In genomic region chr6:155246825-155247224, GRCh38 we compare ENCODE assay signal across 21 cellular contexts. TPM values are rescaled to one million over a fixed set of nuclear protein-coding genes. Genes with fewer than 3 reads are reported as not detected.
"Had no signal": no experiment of that assay in that cellular context is flagged by ENCODE, and none has a peak within 500 bp of the region (broad histone marks: within the 10 kb centered on the region; RNA-seq: fewer than 3 reads in every experiment).

No MANE protein-coding gene starts in this region.

- FAIRE-seq: frontal cortex had no signal

- H2AFZ ChIP-seq: neural progenitor cell had no signal

- H3K36me3 ChIP-seq: neural progenitor cell, upper lobe of right lung had no signal

- H3K4me1 ChIP-seq: neural progenitor cell had no signal

- H3K27ac Mint-ChIP-seq: activated B cell treated with CpG ODN at 0.5 μM for 24 hours; activated CD4-positive, alpha-beta T cell treated with anti-CD3 and anti-CD28 coated beads, Interleukin-2, amount 10 ng/mL, durations not matched to agents 24 days and 14 days; activated naive CD8-positive, alpha-beta T cell treated with anti-CD3 and anti-CD28 coated beads for 36 hours; activated T-helper 1 cell treated with anti-CD3 and anti-CD28 coated beads, Interleukin-12 subunit alpha, Interleukin-12 subunit beta, Interleukin-2, Interleukin-4 antibody, amounts not matched to agents 30 ng/mL and 10 ng/mL and 1 ng/mL, durations not matched to agents 14 hours and 24 hours and 36 hours; neural progenitor cell; stimulated activated naive CD8-positive, alpha-beta T cell treated with anti-CD3 and anti-CD28 coated beads, Interleukin-15, Interleukin-2, amounts not matched to agents 100 ng/mL and 50 ng/mL, for 24 hours; T-helper 17 cell had no signal

- H3K27ac ChIP-seq: heart right ventricle, neural progenitor cell, skin epidermis had no signal

- H3K27me3 ChIP-seq: heart right ventricle, neural progenitor cell, upper lobe of right lung had no signal

- H3K9me3 ChIP-seq: heart right ventricle, upper lobe of right lung had no signal

- H3K4me2 ChIP-seq: neural progenitor cell had no signal

- H3K4me3 ChIP-seq: heart right ventricle, lung, neural progenitor cell, skin epidermis, upper lobe of right lung had no signal

- ATAC-seq: heart right ventricle, left colon, T-helper 17 cell had no signal

- H3K36me3 Mint-ChIP-seq: naive B cell had no signal

- H3K9ac ChIP-seq: neural progenitor cell had no signal

- H3K9me3 Mint-ChIP-seq: activated B cell treated with CpG ODN at 0.5 μM for 24 hours; activated CD4-positive, alpha-beta T cell treated with anti-CD3 and anti-CD28 coated beads, Interleukin-2, amount 10 ng/mL, durations not matched to agents 24 days and 14 days; activated naive CD8-positive, alpha-beta T cell treated with anti-CD3 and anti-CD28 coated beads for 36 hours; activated T-helper 1 cell treated with anti-CD3 and anti-CD28 coated beads, Interleukin-12 subunit alpha, Interleukin-12 subunit beta, Interleukin-2, Interleukin-4 antibody, amounts not matched to agents 30 ng/mL and 10 ng/mL and 1 ng/mL, durations not matched to agents 14 hours and 24 hours and 36 hours; brain; central memory CD8-positive, alpha-beta T cell; naive B cell; neural progenitor cell; stimulated activated naive CD8-positive, alpha-beta T cell treated with anti-CD3 and anti-CD28 coated beads, Interleukin-15, Interleukin-2, amounts not matched to agents 100 ng/mL and 50 ng/mL, for 24 hours had no signal

- DNase-seq: activated B cell treated with CpG ODN at 0.5 μM for 24 hours; activated CD4-positive, alpha-beta T cell treated with anti-CD3 and anti-CD28 coated beads, Interleukin-2, amount 10 ng/mL, durations not matched to agents 24 days and 14 days; activated naive CD8-positive, alpha-beta T cell treated with anti-CD3 and anti-CD28 coated beads for 36 hours; amygdala; cortex of kidney; effector CD8-positive, alpha-beta T cell; heart right ventricle; left colon; naive B cell; T-helper 17 cell; upper lobe of right lung had no signal

- H3K4me3 Mint-ChIP-seq: activated B cell treated with CpG ODN at 0.5 μM for 24 hours; activated CD4-positive, alpha-beta T cell treated with anti-CD3 and anti-CD28 coated beads, Interleukin-2, amount 10 ng/mL, durations not matched to agents 24 days and 14 days; activated naive CD8-positive, alpha-beta T cell treated with anti-CD3 and anti-CD28 coated beads for 36 hours; activated T-helper 1 cell treated with anti-CD3 and anti-CD28 coated beads, Interleukin-12 subunit alpha, Interleukin-12 subunit beta, Interleukin-2, Interleukin-4 antibody, amounts not matched to agents 30 ng/mL and 10 ng/mL and 1 ng/mL, durations not matched to agents 14 hours and 24 hours and 36 hours; brain; central memory CD8-positive, alpha-beta T cell; naive B cell; neural progenitor cell; stimulated activated naive CD8-positive, alpha-beta T cell treated with anti-CD3 and anti-CD28 coated beads, Interleukin-15, Interleukin-2, amounts not matched to agents 100 ng/mL and 50 ng/mL, for 24 hours; T-helper 17 cell had no signal

- H3K4me1 Mint-ChIP-seq: activated CD4-positive, alpha-beta T cell treated with anti-CD3 and anti-CD28 coated beads, Interleukin-2, amount 10 ng/mL, durations not matched to agents 24 days and 14 days; activated naive CD8-positive, alpha-beta T cell treated with anti-CD3 and anti-CD28 coated beads for 36 hours; central memory CD8-positive, alpha-beta T cell; naive B cell had no signal

- H3K27me3 Mint-ChIP-seq: activated B cell treated with CpG ODN at 0.5 μM for 24 hours; activated CD4-positive, alpha-beta T cell treated with anti-CD3 and anti-CD28 coated beads, Interleukin-2, amount 10 ng/mL, durations not matched to agents 24 days and 14 days; activated naive CD8-positive, alpha-beta T cell treated with anti-CD3 and anti-CD28 coated beads for 36 hours; central memory CD8-positive, alpha-beta T cell; naive B cell; stimulated activated naive CD8-positive, alpha-beta T cell treated with anti-CD3 and anti-CD28 coated beads, Interleukin-15, Interleukin-2, amounts not matched to agents 100 ng/mL and 50 ng/mL, for 24 hours; T-helper 17 cell had no signal

RNA-seq across cellular contexts. Expression of gene CLDN20, which starts 17.0 kb away (rescaled TPM):
- total RNA-seq: activated B cell treated with CpG ODN at 0.5 μM for 24 hours; activated CD4-positive, alpha-beta T cell treated with anti-CD3 and anti-CD28 coated beads, Interleukin-2, amount 10 ng/mL, durations not matched to agents 24 days and 14 days; activated naive CD8-positive, alpha-beta T cell treated with anti-CD3 and anti-CD28 coated beads for 36 hours; activated T-helper 1 cell treated with anti-CD3 and anti-CD28 coated beads, Interleukin-12 subunit alpha, Interleukin-12 subunit beta, Interleukin-2, Interleukin-4 antibody, amounts not matched to agents 30 ng/mL and 10 ng/mL and 1 ng/mL, durations not matched to agents 14 hours and 24 hours and 36 hours; frontal cortex; heart right ventricle; left colon; lung; renal cortical epithelial cell; T-helper 17 cell; temporal lobe; upper lobe of right lung had no signal
- polyA plus RNA-seq: heart right ventricle, lung had no signal
